12 cellular contexts compared by ENCODE assay signal in genomic region chr11:124748481-124749338, GRCh38. TPM values are rescaled to one million over a fixed set of nuclear protein-coding genes. Genes with fewer than 3 reads are reported as not detected.
DNase-seq lines count a peak whose midpoint lies in the region; ATAC-seq and TF ChIP-seq lines count a peak whose summit lies in the region.
"Had no signal": no experiment of that assay in that cellular context is flagged by ENCODE, and none has a peak within 500 bp of the region (broad histone marks: within the 10 kb centered on the region; RNA-seq: fewer than 3 reads in every experiment).

No MANE protein-coding gene starts in this region.

- H3K9me3 ChIP-seq in tibial artery = no peaks in the 10 kb centered on the region
- H3K9me3 ChIP-seq: MG63 had no signal

- no peaks in the 10 kb centered on the region for H3K36me3 Mint-ChIP-seq in activated CD4-positive, alpha-beta T cell treated with anti-CD3 and anti-CD28 coated beads, Interleukin-2, amount 10 ng/mL, durations not matched to agents 24 days and 14 days (ENCODE audit: low read depth)
- H3K36me3 Mint-ChIP-seq: activated naive CD8-positive, alpha-beta T cell had no signal

- peak overlapping the region; percentile 5 for H3K4me3 Mint-ChIP-seq in activated CD4-positive, alpha-beta T cell treated with anti-CD3 and anti-CD28 coated beads, Interleukin-2, amount 10 ng/mL, durations not matched to agents 24 days and 14 days
- H3K4me3 Mint-ChIP-seq: activated naive CD8-positive, alpha-beta T cell; effector memory CD8-positive, alpha-beta T cell had no signal

- peaks cover 14 to 32% (median 26%) of the 10 kb centered on the region in 3 donors for H3K36me3 ChIP-seq in tibial artery
- H3K36me3 ChIP-seq: MG63 had no signal

- no peak overlapping the region for H3K27ac Mint-ChIP-seq in activated CD4-positive, alpha-beta T cell treated with anti-CD3 and anti-CD28 coated beads, Interleukin-2, amount 10 ng/mL, durations not matched to agents 24 days and 14 days
- H3K27ac Mint-ChIP-seq: activated naive CD8-positive, alpha-beta T cell; effector memory CD8-positive, alpha-beta T cell had no signal

- no peak for TF ChIP-seq CTCF in tibial artery (IDR thresholded peaks at IDR 0.05)

- ATAC-seq in HG02938 (IDR thresholded peaks at IDR 0.05; ENCODE audit: unreplicated experiment) = no peak
- ATAC-seq in GM18909 (IDR thresholded peaks at IDR 0.05; ENCODE audit: poor library complexity, unreplicated experiment) = no peak
- ATAC-seq in GM21786 (IDR thresholded peaks at IDR 0.05; ENCODE audit: unreplicated experiment) = no peak
- ATAC-seq: effector memory CD8-positive, alpha-beta T cell had no signal

- intact Hi-C loops in activated CD4-positive, alpha-beta T cell treated with anti-CD3 and anti-CD28 coated beads, Interleukin-2, amount 10 ng/mL, durations not matched to agents 24 days and 14 days (cut with micrococcal nuclease) = loop anchor here (5.0 kb wide), 1 partner anchor 204 kb away; the partner anchor contains the start of gene CCDC15
- intact Hi-C loops in tibial artery (cut with DNase I; ENCODE audit: low total_unique reads) = loop anchor here (10.0 kb wide), 1 partner anchor 46 kb away; no protein-coding TSS in a partner anchor

- peaks cover 34% of the 10 kb centered on the region for H3K4me1 Mint-ChIP-seq in activated CD4-positive, alpha-beta T cell treated with anti-CD3 and anti-CD28 coated beads, Interleukin-2, amount 10 ng/mL, durations not matched to agents 24 days and 14 days

- no peaks in the 10 kb centered on the region for H3K9me3 Mint-ChIP-seq in activated CD4-positive, alpha-beta T cell treated with anti-CD3 and anti-CD28 coated beads, Interleukin-2, amount 10 ng/mL, durations not matched to agents 24 days and 14 days
- H3K9me3 Mint-ChIP-seq: effector memory CD8-positive, alpha-beta T cell had no signal

- H3K27me3 ChIP-seq in tibial artery = no peaks in the 10 kb centered on the region
- H3K27me3 ChIP-seq: MG63 had no signal

- DNase-seq in activated CD4-positive, alpha-beta T cell treated with anti-CD3 and anti-CD28 coated beads, Interleukin-2, amount 10 ng/mL, durations not matched to agents 24 days and 14 days = no peak
- no peak for DNase-seq in activated CD4-positive, alpha-beta T cell treated with anti-CD3 and anti-CD28 coated beads for 48 hours
- DNase-seq in RKO (ENCODE audit: low spot score) = peak; percentile 78
- peak; percentile 25 for DNase-seq in glomerular visceral epithelial cell (ENCODE audit: extremely low spot score)
- DNase-seq in tibial artery = no peak
- DNase-seq: effector memory CD8-positive, alpha-beta T cell; islet precursor cell; MG63 had no signal

- peaks cover 0 to 52% (median 18%) of the 10 kb centered on the region in 4 donors for H3K4me1 ChIP-seq in tibial artery

- peak overlapping the region; percentile 77 to 98 for H3K27ac ChIP-seq in tibial artery

- peaks cover 13% of the 10 kb centered on the region for H3K27me3 Mint-ChIP-seq in activated CD4-positive, alpha-beta T cell treated with anti-CD3 and anti-CD28 coated beads, Interleukin-2, amount 10 ng/mL, durations not matched to agents 24 days and 14 days
- H3K27me3 Mint-ChIP-seq: activated naive CD8-positive, alpha-beta T cell had no signal

- H3K4me3 ChIP-seq in tibial artery = no peak overlapping the region
- H3K4me3 ChIP-seq: MG63 had no signal

RNA-seq across cellular contexts. Expression of gene VSIG2, which starts 3.3 kb away (rescaled TPM):
- 0.23 TPM in 1 of 2 replicates, not detected in the other for total RNA-seq in activated CD4-positive, alpha-beta T cell treated with anti-CD3 and anti-CD28 coated beads, Interleukin-2, amount 10 ng/mL, durations not matched to agents 24 days and 14 days

RNA-seq across cellular contexts. Expression of gene NRGN, which starts 9.0 kb away (rescaled TPM):
- 4.4 and 5.4 TPM in 2 replicates for total RNA-seq in activated CD4-positive, alpha-beta T cell treated with anti-CD3 and anti-CD28 coated beads, Interleukin-2, amount 10 ng/mL, durations not matched to agents 24 days and 14 days

RNA-seq across cellular contexts. Expression of gene ESAM, which starts 13.4 kb away (rescaled TPM):
- total RNA-seq in activated CD4-positive, alpha-beta T cell treated with anti-CD3 and anti-CD28 coated beads, Interleukin-2, amount 10 ng/mL, durations not matched to agents 24 days and 14 days = 0.24 TPM in 1 of 2 replicates, not detected in the other

RNA-seq across cellular contexts. Expression of gene MSANTD2, which starts 51.5 kb away (rescaled TPM):
- 10.6 TPM in 2 replicates for total RNA-seq in activated CD4-positive, alpha-beta T cell treated with anti-CD3 and anti-CD28 coated beads, Interleukin-2, amount 10 ng/mL, durations not matched to agents 24 days and 14 days

Comparison
In these comparisons a context has a peak if more than half of its experiments do, and no peak if none do; other contexts are left out.
1. DNase-seq: peak in RKO (single experiment) and glomerular visceral epithelial cell (single experiment); none in activated CD4-positive, alpha-beta T cell treated with anti-CD3 and anti-CD28 coated beads, Interleukin-2, amount 10 ng/mL, durations not matched to agents 24 days and 14 days (single experiment), activated CD4-positive, alpha-beta T cell treated with anti-CD3 and anti-CD28 coated beads for 48 hours (single experiment) and tibial artery (0 of 2).